ENCODE assay signal across 1 cellular context in genomic region chr11:92867913-92868619, GRCh38.
TF ChIP-seq lines count a peak whose summit lies in the region.

No MANE protein-coding gene starts in this region.

TF ChIP-seq in HEK293, 187 proteins besides CTCF, POLR2A, EP300 and RAD21 (continued from another document and continues in another):
- TF ChIP-seq, protein P1, sequence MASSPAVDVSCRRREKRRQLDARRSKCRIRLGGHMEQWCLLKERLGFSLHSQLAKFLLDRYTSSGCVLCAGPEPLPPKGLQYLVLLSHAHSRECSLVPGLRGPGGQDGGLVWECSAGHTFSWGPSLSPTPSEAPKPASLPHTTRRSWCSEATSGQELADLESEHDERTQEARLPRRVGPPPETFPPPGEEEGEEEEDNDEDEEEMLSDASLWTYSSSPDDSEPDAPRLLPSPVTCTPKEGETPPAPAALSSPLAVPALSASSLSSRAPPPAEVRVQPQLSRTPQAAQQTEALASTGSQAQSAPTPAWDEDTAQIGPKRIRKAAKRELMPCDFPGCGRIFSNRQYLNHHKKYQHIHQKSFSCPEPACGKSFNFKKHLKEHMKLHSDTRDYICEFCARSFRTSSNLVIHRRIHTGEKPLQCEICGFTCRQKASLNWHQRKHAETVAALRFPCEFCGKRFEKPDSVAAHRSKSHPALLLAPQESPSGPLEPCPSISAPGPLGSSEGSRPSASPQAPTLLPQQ (tag by site-specific recombination; IDR thresholded peaks at IDR 0.05) = no peak
- no peak for TF ChIP-seq ZNF169 (tag by site-specific recombination; IDR thresholded peaks at IDR 0.05)
- TF ChIP-seq SP2 (tag by site-specific recombination; IDR thresholded peaks at IDR 0.05) = no peak
- peak; percentile 39; the same call in 1 of the 2 replicates for TF ChIP-seq ZNF76 (tag by site-specific recombination; IDR thresholded peaks at IDR 0.05; ENCODE audit: borderline replicate concordance, low read depth)
- no peak for TF ChIP-seq ZNF426 (tag by site-specific recombination; IDR thresholded peaks at IDR 0.05)
- TF ChIP-seq, protein P2, sequence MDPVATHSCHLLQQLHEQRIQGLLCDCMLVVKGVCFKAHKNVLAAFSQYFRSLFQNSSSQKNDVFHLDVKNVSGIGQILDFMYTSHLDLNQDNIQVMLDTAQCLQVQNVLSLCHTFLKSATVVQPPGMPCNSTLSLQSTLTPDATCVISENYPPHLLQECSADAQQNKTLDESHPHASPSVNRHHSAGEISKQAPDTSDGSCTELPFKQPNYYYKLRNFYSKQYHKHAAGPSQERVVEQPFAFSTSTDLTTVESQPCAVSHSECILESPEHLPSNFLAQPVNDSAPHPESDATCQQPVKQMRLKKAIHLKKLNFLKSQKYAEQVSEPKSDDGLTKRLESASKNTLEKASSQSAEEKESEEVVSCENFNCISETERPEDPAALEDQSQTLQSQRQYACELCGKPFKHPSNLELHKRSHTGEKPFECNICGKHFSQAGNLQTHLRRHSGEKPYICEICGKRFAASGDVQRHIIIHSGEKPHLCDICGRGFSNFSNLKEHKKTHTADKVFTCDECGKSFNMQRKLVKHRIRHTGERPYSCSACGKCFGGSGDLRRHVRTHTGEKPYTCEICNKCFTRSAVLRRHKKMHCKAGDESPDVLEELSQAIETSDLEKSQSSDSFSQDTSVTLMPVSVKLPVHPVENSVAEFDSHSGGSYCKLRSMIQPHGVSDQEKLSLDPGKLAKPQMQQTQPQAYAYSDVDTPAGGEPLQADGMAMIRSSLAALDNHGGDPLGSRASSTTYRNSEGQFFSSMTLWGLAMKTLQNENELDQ (tag by site-specific recombination; IDR thresholded peaks at IDR 0.05; ENCODE audit: low read depth) = no peak
- TF ChIP-seq, protein P3, sequence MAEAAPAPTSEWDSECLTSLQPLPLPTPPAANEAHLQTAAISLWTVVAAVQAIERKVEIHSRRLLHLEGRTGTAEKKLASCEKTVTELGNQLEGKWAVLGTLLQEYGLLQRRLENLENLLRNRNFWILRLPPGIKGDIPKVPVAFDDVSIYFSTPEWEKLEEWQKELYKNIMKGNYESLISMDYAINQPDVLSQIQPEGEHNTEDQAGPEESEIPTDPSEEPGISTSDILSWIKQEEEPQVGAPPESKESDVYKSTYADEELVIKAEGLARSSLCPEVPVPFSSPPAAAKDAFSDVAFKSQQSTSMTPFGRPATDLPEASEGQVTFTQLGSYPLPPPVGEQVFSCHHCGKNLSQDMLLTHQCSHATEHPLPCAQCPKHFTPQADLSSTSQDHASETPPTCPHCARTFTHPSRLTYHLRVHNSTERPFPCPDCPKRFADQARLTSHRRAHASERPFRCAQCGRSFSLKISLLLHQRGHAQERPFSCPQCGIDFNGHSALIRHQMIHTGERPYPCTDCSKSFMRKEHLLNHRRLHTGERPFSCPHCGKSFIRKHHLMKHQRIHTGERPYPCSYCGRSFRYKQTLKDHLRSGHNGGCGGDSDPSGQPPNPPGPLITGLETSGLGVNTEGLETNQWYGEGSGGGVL (tag by site-specific recombination; IDR thresholded peaks at IDR 0.05) = no peak
- 0 out of 2 replicates have a peak, but pooled peaks have one; percentile 21 for TF ChIP-seq ZBTB21 (tag by site-specific recombination; IDR thresholded peaks at IDR 0.05)
- TF ChIP-seq GLI2 (tag by site-specific recombination; IDR thresholded peaks at IDR 0.05; ENCODE audit: borderline replicate concordance, low read depth) = peak; percentile 88
- 0 out of 2 replicates have a peak, but pooled peaks have one; percentile 37 for TF ChIP-seq ZNF394 (tag by site-specific recombination; IDR thresholded peaks at IDR 0.05; ENCODE audit: borderline replicate concordance)
- peak; percentile 77; the same call in 1 of the 2 replicates for TF ChIP-seq TSHZ1 (tag by site-specific recombination; IDR thresholded peaks at IDR 0.05; ENCODE audit: borderline replicate concordance)
- TF ChIP-seq ZNF280C (tag by site-specific recombination; IDR thresholded peaks at IDR 0.05) = no peak
- no peak for TF ChIP-seq ZFP41 (tag by site-specific recombination; IDR thresholded peaks at IDR 0.05; ENCODE audit: borderline replicate concordance)
- TF ChIP-seq ZNF626 (tag by site-specific recombination; IDR thresholded peaks at IDR 0.05) = no peak; the same call in 1 of the 2 replicates
- no peak for TF ChIP-seq RBAK (tag by site-specific recombination; IDR thresholded peaks at IDR 0.05)
- no peak for TF ChIP-seq ZNF701 (tag by site-specific recombination; IDR thresholded peaks at IDR 0.05)
- TF ChIP-seq ZNF221 (tag by site-specific recombination; IDR thresholded peaks at IDR 0.05; ENCODE audit: borderline replicate concordance) = no peak
- no peak for TF ChIP-seq ZNF16 (tag by site-specific recombination; IDR thresholded peaks at IDR 0.05; ENCODE audit: low read depth)
- peak; percentile 87 for TF ChIP-seq ZNF24 (tag by site-specific recombination; IDR thresholded peaks at IDR 0.05)
- TF ChIP-seq ZBTB26 (tag by site-specific recombination; optimal IDR thresholded peaks at IDR 0.05) = no peak
- TF ChIP-seq ZNF510 (tag by site-specific recombination; IDR thresholded peaks at IDR 0.05; ENCODE audit: insufficient replicate concordance) = no peak
- peak; percentile 38; the same call in 1 of the 2 replicates for TF ChIP-seq KLF7 (tag by site-specific recombination; IDR thresholded peaks at IDR 0.05; ENCODE audit: borderline replicate concordance)
- TF ChIP-seq, protein P4, sequence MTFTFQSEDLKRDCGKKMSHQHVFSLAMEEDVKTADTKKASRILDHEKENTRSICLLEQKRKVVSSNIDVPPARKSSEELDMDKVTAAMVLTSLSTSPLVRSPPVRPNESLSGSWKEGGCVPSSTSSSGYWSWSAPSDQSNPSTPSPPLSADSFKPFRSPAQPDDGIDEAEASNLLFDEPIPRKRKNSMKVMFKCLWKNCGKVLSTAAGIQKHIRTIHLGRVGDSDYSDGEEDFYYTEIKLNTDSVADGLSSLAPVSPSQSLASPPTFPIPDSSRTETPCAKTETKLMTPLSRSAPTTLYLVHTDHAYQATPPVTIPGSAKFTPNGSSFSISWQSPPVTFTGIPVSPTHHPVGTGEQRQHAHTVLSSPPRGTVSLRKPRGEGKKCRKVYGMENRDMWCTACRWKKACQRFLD (tag by site-specific recombination; IDR thresholded peaks at IDR 0.05) = no peak
- peak; percentile 97 for TF ChIP-seq SP7 (tag by site-specific recombination; IDR thresholded peaks at IDR 0.05)
- TF ChIP-seq ZXDB (tag by site-specific recombination; IDR thresholded peaks at IDR 0.05) = peak; percentile 84
- no peak for TF ChIP-seq ZNF311 (tag by site-specific recombination; IDR thresholded peaks at IDR 0.05; ENCODE audit: borderline replicate concordance)
- no peak for TF ChIP-seq ZNF362 (tag by site-specific recombination; IDR thresholded peaks at IDR 0.05)
- TF ChIP-seq ZNF610 (tag by site-specific recombination; IDR thresholded peaks at IDR 0.05; ENCODE audit: borderline replicate concordance) = 0 out of 2 replicates have a peak, but pooled peaks have one; percentile 43
- no peak for TF ChIP-seq ZBTB20 (tag by site-specific recombination; IDR thresholded peaks at IDR 0.05)
- TF ChIP-seq ZNF112 (tag by site-specific recombination; IDR thresholded peaks at IDR 0.05) = no peak
- TF ChIP-seq ZBTB17 (tag by site-specific recombination; IDR thresholded peaks at IDR 0.05) = peak; percentile 84
- TF ChIP-seq ZNF132 (tag by site-specific recombination; IDR thresholded peaks at IDR 0.05; ENCODE audit: borderline replicate concordance) = no peak
- no peak for TF ChIP-seq PRDM2 (tag by site-specific recombination; IDR thresholded peaks at IDR 0.05; ENCODE audit: borderline replicate concordance)
- no peak for TF ChIP-seq ZNF416 (tag by site-specific recombination; IDR thresholded peaks at IDR 0.05)
- TF ChIP-seq ZNF211 (tag by site-specific recombination; IDR thresholded peaks at IDR 0.05; ENCODE audit: low read depth) = no peak
- TF ChIP-seq ZNF785 (tag by site-specific recombination; IDR thresholded peaks at IDR 0.05) = no peak
- TF ChIP-seq MZF1 (tag by site-specific recombination; IDR thresholded peaks at IDR 0.05; ENCODE audit: borderline replicate concordance) = peak; percentile 69; the same call in 1 of the 2 replicates
